ENCODE assay signal across 24 cellular contexts in genomic region chr15:48778338-48778730, GRCh38. TPM values are rescaled to one million over a fixed set of nuclear protein-coding genes. Genes with fewer than 3 reads are reported as not detected.
DNase-seq lines count a peak whose midpoint lies in the region; ATAC-seq, FAIRE-seq and TF ChIP-seq lines count a peak whose summit lies in the region.
"Had no signal": no experiment of that assay in that cellular context is flagged by ENCODE, and none has a peak within 500 bp of the region (broad histone marks: within the 10 kb centered on the region; RNA-seq: fewer than 3 reads in every experiment).

No MANE protein-coding gene starts in this region.

- no peaks in the 10 kb centered on the region for H3K79me2 ChIP-seq in astrocyte (ENCODE audit: insufficient read depth, low read length)

- H3K4me3 Mint-ChIP-seq in astrocyte (ENCODE audit: unreplicated experiment): no peak overlapping the region
- H3K4me3 Mint-ChIP-seq: CD8-positive, alpha-beta memory T cell had no signal

- H3K9ac ChIP-seq in astrocyte (ENCODE audit: low read length) (no peak overlapping the region), kidney (ENCODE audit: low read length in 2 of 2) (no peak overlapping the region)

- no peaks in the 10 kb centered on the region for H3K9me3 Mint-ChIP-seq in astrocyte (ENCODE audit: unreplicated experiment)

- H3K4me3 ChIP-seq in left ventricle myocardium inferior (no peak overlapping the region), astrocyte (ENCODE audit: insufficient read depth, low read depth, low read length) (no peak overlapping the region), kidney (ENCODE audit: low read length in 2 of 2) (no peak overlapping the region)
- H3K4me3 ChIP-seq: HAP-1, Peyer's patch, SJCRH30 had no signal

- peaks cover 11% of the 10 kb centered on the region for H3K9me3 ChIP-seq in left ventricle myocardium inferior (replicated peaks)
- H3K9me3 ChIP-seq in astrocyte (ENCODE audit: insufficient read depth, low read depth, low read length): no peaks in the 10 kb centered on the region
- H3K9me3 ChIP-seq in kidney (ENCODE audit: control insufficient read depth in 1 of 2, low read length in 2 of 2): no peaks in the 10 kb centered on the region
- H3K9me3 ChIP-seq: HAP-1, Peyer's patch, SJCRH30 had no signal

- no peaks in the 10 kb centered on the region for H4K20me1 ChIP-seq in astrocyte (ENCODE audit: insufficient read depth, low read length)

- ATAC-seq in left ventricle myocardium superior: no peak
- ATAC-seq: HepG2 had no signal

- peaks cover 14% of the 10 kb centered on the region for H3K4me1 Mint-ChIP-seq in astrocyte (ENCODE audit: low read depth, unreplicated experiment)
- H3K4me1 Mint-ChIP-seq: CD8-positive, alpha-beta memory T cell had no signal

- peaks cover 1% of the 10 kb centered on the region for H3K36me3 Mint-ChIP-seq in astrocyte (ENCODE audit: low read depth, unreplicated experiment)

- no peak overlapping the region for H2AFZ ChIP-seq in astrocyte (ENCODE audit: low read depth, low read length)

- H3K36me3 ChIP-seq in left ventricle myocardium inferior (peaks cover 9% of the 10 kb centered on the region), astrocyte (ENCODE audit: insufficient read depth, low read length) (peaks cover 7% of the 10 kb centered on the region), kidney (ENCODE audit: control insufficient read depth in 1 of 2, insufficient read depth in 2 of 2, low read length in 2 of 2) (peaks cover 0 to 5% of the 10 kb centered on the region in 2 donors)
- H3K36me3 ChIP-seq: Peyer's patch had no signal

- H3K27ac Mint-ChIP-seq in astrocyte (ENCODE audit: unreplicated experiment): no peak overlapping the region
- H3K27ac Mint-ChIP-seq: CD8-positive, alpha-beta memory T cell had no signal

- H3K4me2 ChIP-seq in astrocyte (ENCODE audit: low read length): no peak overlapping the region

- TF ChIP-seq CTCF in left ventricle myocardium inferior (IDR thresholded peaks at IDR 0.05; ENCODE audit: borderline replicate concordance) (no peak), astrocyte (IDR thresholded peaks at IDR 0.05; ENCODE audit: insufficient read depth, low read depth, low read length) (no peak), kidney (IDR thresholded peaks at IDR 0.05; ENCODE audit: borderline replicate concordance, extremely low read depth, insufficient read depth) (no peak)

- no peaks in the 10 kb centered on the region for H3K27me3 ChIP-seq in left ventricle myocardium inferior (ENCODE audit: low read depth)
- no peaks in the 10 kb centered on the region for H3K27me3 ChIP-seq in astrocyte (ENCODE audit: insufficient read depth, low read length)
- H3K27me3 ChIP-seq: Peyer's patch, SJCRH30 had no signal

- H3K27ac ChIP-seq in left ventricle myocardium inferior (replicated peaks): peak overlapping the region; percentile 37
- H3K27ac ChIP-seq in astrocyte (ENCODE audit: low read depth, low read length): peak overlapping the region; percentile 13
- H3K27ac ChIP-seq in kidney (ENCODE audit: low read depth in 2 of 2, low read length in 2 of 2): no peak overlapping the region
- H3K27ac ChIP-seq: Peyer's patch, SJCRH30 had no signal

- DNase-seq in left ventricle myocardium inferior (no peak), left ventricle myocardium superior (no peak), astrocyte (ENCODE audit: low read depth) (peak; percentile 25), kidney (peak; percentile 34), NCI-H82 treated with DMSO at 0.1 percent for 48 hours (lab: John Stamatoyannopoulos, UW; ENCODE audit: unreplicated experiment) (no peak), SIG-M5 treated with dmso at 0.1 percent for 504 hours (lab: John Stamatoyannopoulos, UW; ENCODE audit: unreplicated experiment) (no peak), NCI-H2029 (lab: John Stamatoyannopoulos, UW) (no peak)
- DNase-seq: 8988T; AML-193; C1 segment of cervical spinal cord; CD8-positive, alpha-beta memory T cell; KG1; NCI-H1092; NCI-H1436; NCI-H187 treated with DMSO at 0.1 percent for 48 hours; NCI-H226; NCI-H510A treated with DMSO at 0.1 percent for 48 hours; NCI-H774; Peyer's patch had no signal

- no peaks in the 10 kb centered on the region for H3K4me1 ChIP-seq in left ventricle myocardium inferior
- H3K4me1 ChIP-seq in astrocyte (ENCODE audit: insufficient read depth, low read length): peaks cover 3% of the 10 kb centered on the region
- peaks cover 4 to 15% of the 10 kb centered on the region in 2 donors for H3K4me1 ChIP-seq in kidney (ENCODE audit: control insufficient read depth in 1 of 2, insufficient read depth in 1 of 2, low read depth in 1 of 2, low read length in 2 of 2)
- H3K4me1 ChIP-seq: HAP-1, SJCRH30 had no signal

- no peaks in the 10 kb centered on the region for H3K27me3 Mint-ChIP-seq in astrocyte (ENCODE audit: low read depth, unreplicated experiment)
- H3K27me3 Mint-ChIP-seq: CD8-positive, alpha-beta memory T cell had no signal

- intact Hi-C loops in left ventricle myocardium inferior (cut with micrococcal nuclease): no loop called here
- intact Hi-C loops in left ventricle myocardium superior (cut with micrococcal nuclease): no loop called here
- intact Hi-C loops in kidney (cut with DNase I): no loop called here

- FAIRE-seq in astrocyte (lab: Jason Lieb, UNC): no peak
- FAIRE-seq in kidney (lab: Jason Lieb, UNC): no peak
- FAIRE-seq: G401.6, GM18507, HepG2 had no signal

RNA-seq across cellular contexts. Expression of gene CEP152, which starts 32.5 kb away (rescaled TPM):
- total RNA-seq in left ventricle myocardium inferior: 1.3 TPM
- 1.3 TPM for total RNA-seq in left ventricle myocardium superior
- 4.2 and 6.4 TPM in 2 replicates for total RNA-seq in astrocyte
- total RNA-seq in kidney: 4.5 TPM
- 1.4 TPM for polyA plus RNA-seq in kidney (ENCODE audit: insufficient read depth, low read depth, low replicate concordance)

Comparison
In these comparisons a context has a peak if more than half of its experiments do, and no peak if none do; other contexts are left out.
1. DNase-seq: peak in astrocyte (single experiment) and kidney (single experiment); none in left ventricle myocardium inferior (single experiment), left ventricle myocardium superior (single experiment), NCI-H82 treated with DMSO at 0.1 percent for 48 hours (single experiment), SIG-M5 treated with dmso at 0.1 percent for 504 hours (single experiment) and NCI-H2029 (single experiment).
2. H3K27ac ChIP-seq: peak in left ventricle myocardium inferior (single experiment) and astrocyte (single experiment); none in kidney (0 of 2).